ENCODE assay signal across 23 cellular contexts in genomic region chr6:132304891-132305305, GRCh38.
"Had no signal": no experiment of that assay in that cellular context is flagged by ENCODE, and none has a peak within 500 bp of the region (broad histone marks: within the 10 kb centered on the region; RNA-seq: fewer than 3 reads in every experiment).

No MANE protein-coding gene starts in this region.

- ATAC-seq: activated CD4-positive, alpha-beta T cell treated with anti-CD3 and anti-CD28 coated beads for 36 hours; activated CD8-positive, alpha-beta memory T cell treated with anti-CD3 and anti-CD28 coated beads, Interleukin-2, amount 10 ng/mL, durations not matched to agents 7 days and 5 days; activated T-helper 17 cell treated with anti-CD3 and anti-CD28 coated beads, Interleukin-2, amount 50 U/mL, for 72 hours; right lobe of liver; stimulated activated naive B cell treated with anti-CD40 and anti-IgM and Interleukin-4, amounts not matched to agents 10 μg/mL and 1 μg/mL and 100 μg/mL, for 72 hours; WTC11 had no signal

- H3K9me3 ChIP-seq: pancreas, right lobe of liver had no signal

- H3K27ac ChIP-seq: ascending aorta, breast epithelium, left ventricle myocardium inferior, neural progenitor cell, pancreas, right lobe of liver, SK-N-MC, spleen had no signal

- H3K27me3 ChIP-seq: ascending aorta, breast epithelium, esophagus muscularis mucosa, neural progenitor cell, pancreas, right lobe of liver, spleen had no signal

- H3K4me2 ChIP-seq: neural progenitor cell had no signal

- H3K4me1 ChIP-seq: ascending aorta, breast epithelium, esophagus muscularis mucosa, left ventricle myocardium inferior, neural progenitor cell, pancreas, right lobe of liver, spleen had no signal

- DNase-seq: activated CD4-positive, alpha-beta memory T cell treated with anti-CD3 and anti-CD28 coated beads, Interleukin-2, amount 10 ng/mL, durations not matched to agents 7 days and 5 days; activated CD4-positive, alpha-beta T cell treated with anti-CD3 and anti-CD28 coated beads for 36 hours; activated CD8-positive, alpha-beta memory T cell treated with anti-CD3 and anti-CD28 coated beads, Interleukin-2, amount 10 ng/mL, durations not matched to agents 7 days and 5 days; activated naive CD4-positive, alpha-beta T cell; activated naive CD8-positive, alpha-beta T cell treated with anti-CD3 and anti-CD28 coated beads, Interleukin-2, amount 10 ng/mL, durations not matched to agents 7 days and 5 days; dermis blood vessel endothelial cell; effector memory CD4-positive, alpha-beta T cell; foreskin melanocyte; hypothalamus; left ventricle myocardium inferior; naive B cell; right lobe of liver; spleen; stimulated activated CD4-positive, alpha-beta T cell treated with anti-CD3 and anti-CD28 coated beads, Interleukin-4, amount 100 ng/mL, for 4 hours; stimulated activated naive B cell treated with anti-CD40 and anti-IgM and Interleukin-4, amounts not matched to agents 10 μg/mL and 1 μg/mL and 100 μg/mL, for 72 hours had no signal

- H3K36me3 ChIP-seq: ascending aorta, breast epithelium, left ventricle myocardium inferior, neural progenitor cell, pancreas, right lobe of liver, spleen had no signal

- H2AFZ ChIP-seq: neural progenitor cell had no signal

- H3K4me3 ChIP-seq: ascending aorta, breast epithelium, esophagus muscularis mucosa, left ventricle myocardium inferior, neural progenitor cell, pancreas, right lobe of liver, SK-N-MC, spleen had no signal
